In genomic region chr1:18419123-18419844, GRCh38 we compare ENCODE assay signal across 23 cellular contexts.
DNase-seq lines count a peak whose midpoint lies in the region; ATAC-seq, FAIRE-seq and TF ChIP-seq lines count a peak whose summit lies in the region.
"Had no signal": no experiment of that assay in that cellular context is flagged by ENCODE, and none has a peak within 500 bp of the region (broad histone marks: within the 10 kb centered on the region; RNA-seq: fewer than 3 reads in every experiment).

No MANE protein-coding gene starts in this region.

- no peak overlapping the region for H4K8ac ChIP-seq in H1 (ENCODE audit: extremely low read depth, insufficient read depth, low read length)

- H3K18ac ChIP-seq in H1 (ENCODE audit: extremely low read depth, low read length), result peak overlapping the region; percentile 96

- H3K4me2 ChIP-seq in GM23338 (peak overlapping the region; percentile 4), H1 (ENCODE audit: insufficient read depth in 1 of 2, low read depth in 2 of 2, low read length in 2 of 2) (peak overlapping the region; percentile 46 to 61; a peak in 3 of 4 replicates)

- H3K23ac ChIP-seq in H1 (ENCODE audit: insufficient read length), result no peak overlapping the region

- peak overlapping the region; percentile 90 for H4K91ac ChIP-seq in H1 (replicated peaks; ENCODE audit: insufficient read length, low read length)

- H3K9me3 Mint-ChIP-seq in GM23338, result peaks cover 25% of the 10 kb centered on the region

- H3K79me2 ChIP-seq in GM23338 (replicated peaks; ENCODE audit: insufficient read depth) (no peaks in the 10 kb centered on the region; the same call in 1 of the 2 replicates), H1 (ENCODE audit: control insufficient read depth in 1 of 2, insufficient read depth in 2 of 2, low read length in 2 of 2) (no peaks in the 10 kb centered on the region)

- no peak for TF ChIP-seq POLR2A in H1 (IDR thresholded peaks at IDR 0.05; ENCODE audit: control extremely low read depth in 1 of 2, low read depth in 2 of 2, low read length in 2 of 2)

- no peak for TF ChIP-seq EP300 in H1 (IDR thresholded peaks at IDR 0.05; ENCODE audit: borderline replicate concordance in 1 of 2, low read depth in 2 of 2, low read length in 2 of 2)

- FAIRE-seq in H1 (lab: Jason Lieb, UNC), result peak; percentile 39
- FAIRE-seq: A204.1, GM18507, GM19239, RCC 7860 had no signal

- H3K27me3 Mint-ChIP-seq in GM23338 (ENCODE audit: insufficient read depth, low read depth, poor library complexity), result peaks cover 4% of the 10 kb centered on the region

- peak overlapping the region; percentile 15 for H3K4ac ChIP-seq in H1 (replicated peaks; ENCODE audit: insufficient read length, low read depth, low read length)

- H3K9me2 ChIP-seq in GM23338 (ENCODE audit: insufficient read depth), result peaks cover 15% of the 10 kb centered on the region

- H3K56ac ChIP-seq in H1 (replicated peaks; ENCODE audit: insufficient read length, low read depth, low read length), result peak overlapping the region; percentile 74

- TF ChIP-seq RAD21 in H1 (IDR thresholded peaks at IDR 0.05 in 1 of 2, conservative IDR thresholded peaks at IDR 0.05 in 1 of 2; ENCODE audit: low read depth in 2 of 2, low read length in 2 of 2), result no peak

- no peaks in the 10 kb centered on the region for H3K79me1 ChIP-seq in H1 (ENCODE audit: low read depth, low read length)

- peak overlapping the region; percentile 81 for H3K27ac Mint-ChIP-seq in GM23338
- H3K27ac Mint-ChIP-seq: CD8-positive, alpha-beta memory T cell; HFFc6 had no signal

- H3K4me1 ChIP-seq in GM23338 (ENCODE audit: insufficient read depth) (peaks cover 44% of the 10 kb centered on the region), HUES64 (ENCODE audit: insufficient read depth, low read length) (peaks cover 38% of the 10 kb centered on the region), H1 (replicated peaks in 1 of 4; ENCODE audit: control insufficient read depth in 3 of 4, insufficient read depth in 4 of 4, low read length in 3 of 4) (peaks cover 8 to 18% (median 14%) of the 10 kb centered on the region in 4 experiments), iPS-20b (ENCODE audit: insufficient read depth, low read length) (peaks cover 37% of the 10 kb centered on the region)
- H3K4me1 ChIP-seq: SJCRH30 had no signal

- H2BK15ac ChIP-seq in H1 (ENCODE audit: low read length), result no peak overlapping the region

- peak overlapping the region; percentile 100 for H2BK20ac ChIP-seq in H1 (ENCODE audit: low read length)

- H2AFZ ChIP-seq in GM23338, result no peak overlapping the region
- no peak overlapping the region for H2AFZ ChIP-seq in H1 (ENCODE audit: low read length)

- ATAC-seq in GM23338 (peak; percentile 87), GM18519 (IDR thresholded peaks at IDR 0.05; ENCODE audit: low FRiP score, unreplicated experiment) (no peak)

- H4K5ac ChIP-seq in H1 (ENCODE audit: insufficient read length, low read depth, low read length), result peak overlapping the region; percentile 71

- peak overlapping the region; percentile 94 for H3K27ac ChIP-seq in GM23338 (ENCODE audit: low read depth)
- peak overlapping the region; percentile 80 for H3K27ac ChIP-seq in HUES64 (ENCODE audit: low read depth, low read length)
- H3K27ac ChIP-seq in H1 (ENCODE audit: low read depth, low read length), result 0 out of 2 replicates have a peak overlapping the region, but pooled peaks have one; percentile 51
- peak overlapping the region; percentile 92 for H3K27ac ChIP-seq in iPS-20b (ENCODE audit: low read length)
- H3K27ac ChIP-seq in caudate nucleus (ENCODE audit: low read depth, low read length), result no peak overlapping the region
- H3K27ac ChIP-seq: C4-2B, HL-60, SJCRH30 had no signal

- H3K14ac ChIP-seq in H1 (ENCODE audit: insufficient read length), result no peak overlapping the region

- WGBS in HUES64, result 64% methylated on average over 5 of the region's 6 CpGs
- 44% methylated on average over 6 of the region's 6 CpGs; no CpG with 5 or more reads in 1 of the 2 experiments for WGBS in H1 (ENCODE audit: extremely low coverage in 1 of 2, insufficient coverage in 1 of 2, insufficient read length in 1 of 2, insufficient replicate concordance in 2 of 2, low coverage in 1 of 2, low lambda C conversion rate in 2 of 2, missing lambda C conversion rate in 1 of 2), 2 experiments

- H3K4me3 ChIP-seq in GM23338, result no peak overlapping the region; the same call in 1 of the 2 replicates
- no peak overlapping the region for H3K4me3 ChIP-seq in HUES64 (ENCODE audit: low read length)
- peak overlapping the region in 1 of 4 experiments; percentile 25; a peak in 1 of 8 replicates for H3K4me3 ChIP-seq in H1 (ENCODE audit: extremely low read depth in 1 of 4, insufficient read depth in 2 of 4, low read depth in 3 of 4, low read length in 4 of 4)
- peak overlapping the region; percentile 51; the same call in 1 of the 2 replicates for H3K4me3 ChIP-seq in iPS-20b (ENCODE audit: low read length)
- H3K4me3 ChIP-seq: SJCRH30 had no signal

- H2BK120ac ChIP-seq in H1 (replicated peaks; ENCODE audit: low read depth, low read length), result peak overlapping the region; percentile 78

- no peaks in the 10 kb centered on the region for H3K27me3 ChIP-seq in GM23338 (ENCODE audit: insufficient read depth)
- no peaks in the 10 kb centered on the region for H3K27me3 ChIP-seq in HUES64 (ENCODE audit: insufficient read depth, low read length)
- no peaks in the 10 kb centered on the region for H3K27me3 ChIP-seq in H1 (replicated peaks in 1 of 4; ENCODE audit: control insufficient read depth in 3 of 4, extremely low read depth in 1 of 4, insufficient read depth in 3 of 4, low read length in 3 of 4)
- no peaks in the 10 kb centered on the region for H3K27me3 ChIP-seq in iPS-20b (ENCODE audit: insufficient read depth, low read length)

- H3K23me2 ChIP-seq in H1 (ENCODE audit: low read depth, low read length), result peaks cover 3% of the 10 kb centered on the region; the same call in 1 of the 2 replicates

- DNase-seq in GM23338 (ENCODE audit: low spot score) (peak; percentile 82), H1 (ENCODE audit: low read depth in 1 of 2, low spot score in 2 of 2) (peak in 1 of 2 experiments; percentile 52), retina (no peak), caudate nucleus (lab: John Stamatoyannopoulos, UW) (no peak)
- DNase-seq: CD8-positive, alpha-beta memory T cell; GDM1; HFFc6; IMR-90; MV-4-11; NCI-H1105 treated with DMSO at 0.1 percent for 48 hours; NCI-H2029 treated with DMSO at 0.1 percent for 48 hours; NCI-H524 treated with DMSO at 0.1 percent for 48 hours; NCI-H82; SJCRH30 had no signal

- H2BK5ac ChIP-seq in H1 (ENCODE audit: low read depth, low read length), result peak overlapping the region; percentile 89

- no peaks in the 10 kb centered on the region for H3K36me3 ChIP-seq in GM23338 (ENCODE audit: insufficient read depth)
- H3K36me3 ChIP-seq in HUES64 (ENCODE audit: insufficient read depth, low read length), result no peaks in the 10 kb centered on the region
- no peaks in the 10 kb centered on the region for H3K36me3 ChIP-seq in H1 (ENCODE audit: control insufficient read depth in 2 of 4, insufficient read depth in 4 of 4, low read length in 3 of 4)
- no peaks in the 10 kb centered on the region for H3K36me3 ChIP-seq in iPS-20b (ENCODE audit: insufficient read depth, low read depth, low read length)
- H3K36me3 ChIP-seq: SJCRH30 had no signal

- no peaks in the 10 kb centered on the region for H4K20me1 ChIP-seq in GM23338 (replicated peaks; ENCODE audit: insufficient read depth)
- H4K20me1 ChIP-seq in H1 (replicated peaks in 1 of 2; ENCODE audit: control insufficient read depth in 1 of 2, insufficient read depth in 2 of 2, low read length in 2 of 2), result no peaks in the 10 kb centered on the region

- H3K9ac ChIP-seq in HUES64 (ENCODE audit: low read depth, low read length) (peak overlapping the region; percentile 38), H1 (replicated peaks in 1 of 4; ENCODE audit: extremely low read depth in 1 of 4, low read depth in 3 of 4, low read length in 3 of 4) (no peak overlapping the region; a peak in 1 of 7 replicates), iPS-20b (ENCODE audit: low read depth, low read length) (peak overlapping the region; percentile 74)

- POLR2A ChIA-PET in H1 (lab: Charles Lee; ENCODE audit: partially characterized antibody), result interaction anchor here (0.8 to 3.5 kb wide), 13 partner anchors 9 to 86 kb away, joined by 3 to 18 read pairs (median 4); partner anchors contain the start of gene KLHDC7A

- peak overlapping the region; percentile 84 for H2BK12ac ChIP-seq in H1 (ENCODE audit: low read depth, low read length)

- H3K4me1 Mint-ChIP-seq in GM23338, result peaks cover 43% of the 10 kb centered on the region
- H3K4me1 Mint-ChIP-seq: CD8-positive, alpha-beta memory T cell had no signal

- peaks cover 26% of the 10 kb centered on the region for H3K36me3 Mint-ChIP-seq in GM23338 (ENCODE audit: low read depth)

- peaks cover 18% of the 10 kb centered on the region for H3F3A ChIP-seq in GM23338 (replicated peaks; ENCODE audit: low read depth)

- H3K4me3 Mint-ChIP-seq in GM23338, result peak overlapping the region; percentile 10; the same call in 1 of the 3 replicates
- H3K4me3 Mint-ChIP-seq: CD8-positive, alpha-beta memory T cell; HFFc6 had no signal

- CTCF ChIA-PET in H1 (lab: Charles Lee; ENCODE audit: partially characterized antibody), result interaction anchor here (0.6 to 3.0 kb wide), 15 partner anchors 11 to 187 kb away, joined by 3 to 11 read pairs (median 3); no protein-coding TSS in a partner anchor

- TF ChIP-seq CTCF in GM23338 (conservative IDR thresholded peaks at IDR 0.05; ENCODE audit: low read depth in 2 of 2), result no peak
- no peak for TF ChIP-seq CTCF in H1 (IDR thresholded peaks at IDR 0.05; ENCODE audit: control extremely low read depth in 1 of 3, insufficient read depth in 1 of 3, low read depth in 1 of 3, low read length in 3 of 3)

- H2AK5ac ChIP-seq in H1 (ENCODE audit: low read depth, low read length), result peak overlapping the region; percentile 87

- H3K9me3 ChIP-seq in HUES64 (ENCODE audit: insufficient read depth, low read depth, low read length), result no peaks in the 10 kb centered on the region
- no peaks in the 10 kb centered on the region for H3K9me3 ChIP-seq in H1 (ENCODE audit: insufficient read depth in 2 of 2, low read depth in 1 of 2, low read length in 1 of 2)
- no peaks in the 10 kb centered on the region for H3K9me3 ChIP-seq in iPS-20b (ENCODE audit: insufficient read depth, low read depth, low read length)
- H3K9me3 ChIP-seq: SJCRH30 had no signal

TF ChIP-seq in GM23338, 12 proteins besides CTCF, POLR2A, EP300 and RAD21 (continues in another document):
- no peak; the same call in 1 of the 2 replicates for TF ChIP-seq POLR2AphosphoS5 (IDR thresholded peaks at IDR 0.05; ENCODE audit: low read depth)
- peak; percentile 77 for TF ChIP-seq NANOG (IDR thresholded peaks at IDR 0.05; ENCODE audit: borderline replicate concordance)

TF ChIP-seq in H1, 55 proteins besides CTCF, POLR2A, EP300 and RAD21 (continues in another document):
- no peak for TF ChIP-seq CTBP2 (IDR thresholded peaks at IDR 0.05; ENCODE audit: borderline replicate concordance, insufficient read depth, insufficient read length, low read length)
- TF ChIP-seq KDM4A (IDR thresholded peaks at IDR 0.05; ENCODE audit: low read depth, low read length, severe bottlenecking), result peak; percentile 14
- peak; percentile 23 for TF ChIP-seq NANOG (IDR thresholded peaks at IDR 0.05; ENCODE audit: insufficient read depth, low read depth, low read length, poor library complexity, severe bottlenecking)
- TF ChIP-seq POU5F1 (IDR thresholded peaks at IDR 0.05; ENCODE audit: low read depth, low read length), result no peak

Comparison
In these comparisons a context has a peak if more than half of its experiments do, and no peak if none do; other contexts are left out.
1. H3K9ac ChIP-seq: peak in HUES64 (single experiment) and iPS-20b (single experiment); none in H1 (0 of 4).